ENCODE assay signal across 9 cellular contexts in the genomic region with DNA sequence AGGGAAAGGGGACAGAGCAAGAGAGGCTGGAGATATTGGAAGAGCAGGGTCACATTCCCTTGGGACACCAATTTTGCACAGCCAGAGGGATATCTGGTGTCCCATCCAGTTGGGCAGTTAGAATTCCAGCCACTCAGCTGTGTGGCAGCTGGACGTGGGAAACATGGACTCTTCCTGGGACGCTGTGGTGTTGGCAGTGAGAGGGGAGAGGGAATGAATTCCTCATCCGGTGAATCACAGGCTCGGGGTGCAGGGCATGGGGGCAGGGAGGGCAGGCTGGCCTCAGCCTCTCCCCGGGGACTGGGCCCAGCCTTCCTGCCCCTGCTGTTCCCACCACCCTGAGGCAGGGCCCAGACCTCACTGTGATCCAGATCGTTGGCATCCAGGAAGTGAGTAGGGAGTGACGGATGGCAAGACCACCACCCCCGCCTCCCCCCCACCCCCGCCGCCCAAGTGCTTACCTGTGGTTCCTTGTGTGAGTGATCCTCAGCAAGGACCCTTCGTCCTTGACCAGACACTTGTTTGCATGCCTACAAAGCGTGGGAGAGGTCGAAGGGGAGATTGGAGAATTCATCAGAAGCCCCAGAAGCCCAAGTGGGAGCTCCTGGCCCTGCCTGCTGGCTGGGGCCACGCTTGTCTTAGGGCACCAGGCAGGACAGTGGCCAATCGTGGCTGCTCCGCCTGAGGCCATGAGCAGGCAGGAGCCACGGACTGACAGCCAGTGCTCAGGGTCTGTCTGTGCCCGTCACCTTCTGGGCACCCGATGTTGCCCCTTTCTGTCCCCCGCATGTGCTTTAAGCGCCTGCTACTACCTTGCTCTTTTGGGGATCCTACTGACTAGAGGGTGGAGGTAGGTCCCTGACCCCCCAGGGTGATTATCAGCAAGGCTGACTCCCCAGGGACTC. TPM values are rescaled to one million over a fixed set of nuclear protein-coding genes. Genes with fewer than 3 reads are reported as not detected.
DNase-seq lines count a peak whose midpoint lies in the region; ATAC-seq and TF ChIP-seq lines count a peak whose summit lies in the region.
"Had no signal": no experiment of that assay in that cellular context is flagged by ENCODE, and none has a peak within 500 bp of the region (broad histone marks: within the 10 kb centered on the region; RNA-seq: fewer than 3 reads in every experiment).

No MANE protein-coding gene starts in this region.

- H3K4me3 ChIP-seq in AG09309 (ENCODE audit: control insufficient read depth, low read depth, low read length) (no peak overlapping the region), brain microvascular endothelial cell (ENCODE audit: low read depth, low read length) (no peak overlapping the region)

- H3K27ac ChIP-seq in brain microvascular endothelial cell: no peak overlapping the region

- peak; percentile 8 for DNase-seq in AG09309 (ENCODE audit: low read depth)
- peak; percentile 32 for DNase-seq in GM13976 (ENCODE audit: low spot score)
- DNase-seq in brain microvascular endothelial cell: peak; percentile 34
- DNase-seq in left lobe of liver (ENCODE audit: low spot score): peak; percentile 7
- no peak for DNase-seq in cerebellar cortex (ENCODE audit: low spot score)
- DNase-seq in stimulated activated naive CD4-positive, alpha-beta T cell treated with Interleukin-2 at 50 U/mL for 16 hours (lab: John Stamatoyannopoulos, UW): no peak
- no peak for DNase-seq in GDM1 (lab: John Stamatoyannopoulos, UW)
- DNase-seq: trophoblast cell had no signal

- TF ChIP-seq CTCF in AG09309 (IDR thresholded peaks at IDR 0.05; ENCODE audit: control insufficient read depth, insufficient read depth, low read depth, low read length, missing control alignments) (no peak), GM13976 (IDR thresholded peaks at IDR 0.05; ENCODE audit: borderline replicate concordance, control extremely low read depth, extremely low read depth, insufficient read depth, missing control alignments) (no peak), brain microvascular endothelial cell (IDR thresholded peaks at IDR 0.05; ENCODE audit: low read depth, low read length, missing control alignments) (no peak)

- no peaks in the 10 kb centered on the region for H3K27me3 ChIP-seq in brain microvascular endothelial cell (replicated peaks)

- H3K36me3 ChIP-seq in brain microvascular endothelial cell (replicated peaks): no peaks in the 10 kb centered on the region

- in situ Hi-C loops in GM13976 (cut with MboI; ENCODE audit: low sequenced_read_pairs, unreplicated experiment) (no loop called here), brain microvascular endothelial cell (cut with HindIII; ENCODE audit: low pct_ligation_motif_present, low sequenced_read_pairs) (no loop called here)

- ATAC-seq in left lobe of liver (no peak), GM21381 (IDR thresholded peaks at IDR 0.05; ENCODE audit: unreplicated experiment) (no peak)

RNA-seq across cellular contexts. Expression of a gene that starts 8.7 kb away (rescaled TPM):
- not detected for total RNA-seq in left lobe of liver

Comparison
In these comparisons a context has a peak if more than half of its experiments do, and no peak if none do; other contexts are left out.
1. DNase-seq: peak in AG09309 (single experiment), GM13976 (single experiment), brain microvascular endothelial cell (single experiment) and left lobe of liver (single experiment); none in cerebellar cortex (single experiment), stimulated activated naive CD4-positive, alpha-beta T cell treated with Interleukin-2 at 50 U/mL for 16 hours (single experiment) and GDM1 (single experiment).